In genomic region chr11:70644343-70645060, GRCh38 we compare ENCODE assay signal across 18 cellular contexts.
"Had no signal": no experiment of that assay in that cellular context is flagged by ENCODE, and none has a peak within 500 bp of the region (broad histone marks: within the 10 kb centered on the region; RNA-seq: fewer than 3 reads in every experiment).

No MANE protein-coding gene starts in this region.

- H3K4me3 ChIP-seq: coronary artery, lung, tibial artery, upper lobe of right lung had no signal

- H3K27ac ChIP-seq: coronary artery, foreskin keratinocyte, tibial artery, upper lobe of right lung had no signal

- H3K9me3 ChIP-seq: tibial artery, upper lobe of right lung had no signal

- ATAC-seq: foreskin keratinocyte; left colon; left ventricle myocardium superior; right cardiac atrium; stimulated activated naive CD8-positive, alpha-beta T cell treated with anti-CD3 and anti-CD28 coated beads, Interleukin-15, Interleukin-2, amounts not matched to agents 100 U/mL and 50 U/mL, for 24 hours; upper lobe of right lung had no signal

- H3K27me3 ChIP-seq: foreskin keratinocyte had no signal

- H3K9me3 Mint-ChIP-seq: endodermal cell, nephron had no signal

- H3K4me1 Mint-ChIP-seq: nephron had no signal

- FAIRE-seq: endothelial cell of umbilical vein, small intestine had no signal

- H3K27ac Mint-ChIP-seq: naive B cell, nephron had no signal

- H3K4me1 ChIP-seq: foreskin keratinocyte, tibial artery, upper lobe of right lung had no signal

- H3K36me3 Mint-ChIP-seq: naive B cell had no signal

- H3K36me3 ChIP-seq: tibial artery, upper lobe of right lung had no signal

- H3K4me3 Mint-ChIP-seq: endodermal cell, naive B cell, nephron had no signal

- DNase-seq: effector CD4-positive, alpha-beta T cell; endodermal cell; erythroblast; foreskin keratinocyte; left colon; left ventricle myocardium superior; mesenchymal stem cell; naive B cell; right cardiac atrium; small intestine; stimulated activated CD4-positive, alpha-beta T cell treated with anti-CD3 and anti-CD28 coated beads, Interleukin-12 subunit alpha, Interleukin-12 subunit beta, amount 100 ng/mL, for 4 hours; stimulated activated naive CD8-positive, alpha-beta T cell treated with anti-CD3 and anti-CD28 coated beads, Interleukin-15, Interleukin-2, amounts not matched to agents 100 U/mL and 50 U/mL, for 24 hours; tibial artery; upper lobe of right lung had no signal
